In the genomic region with DNA sequence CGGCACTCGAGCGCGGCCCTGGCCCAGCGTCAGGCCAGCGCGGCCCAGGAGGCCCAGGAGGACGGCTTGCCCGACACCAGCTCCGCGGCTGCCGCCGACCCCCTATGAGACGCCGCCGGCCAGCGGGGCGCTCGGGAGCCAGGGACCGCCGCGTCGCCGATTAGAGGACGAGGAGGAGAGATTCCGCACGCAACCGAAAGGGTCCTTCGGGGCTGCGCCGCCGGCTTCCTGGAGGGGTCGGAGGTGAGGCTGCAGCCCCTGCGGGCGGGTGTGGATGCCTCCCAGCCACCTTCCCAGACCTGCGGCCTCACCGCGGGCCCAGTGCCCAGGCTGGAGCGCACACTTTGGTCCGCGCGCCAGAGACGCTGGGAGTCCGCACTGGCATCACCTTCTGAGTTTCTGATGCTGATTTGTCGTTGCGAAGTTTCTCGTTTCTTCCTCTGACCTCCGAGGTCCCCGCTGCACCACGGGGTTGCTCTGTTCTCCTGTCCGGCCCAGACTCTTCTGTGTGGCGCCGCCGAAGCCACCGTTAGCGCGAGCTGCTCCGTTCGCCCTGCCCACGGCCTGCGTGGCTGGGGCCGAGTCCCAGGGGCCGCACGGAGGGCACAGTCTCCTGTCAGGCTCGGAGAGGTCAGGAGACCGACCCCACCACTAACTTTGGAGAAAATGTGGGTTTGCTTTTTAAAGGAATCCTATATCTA, we compare ENCODE assay signal across 2 cellular contexts.
A peak's percentile ranks its signal among the peaks of the same experiment; 100 is the strongest.
TF ChIP-seq lines count a peak whose summit lies in the region.

No MANE protein-coding gene starts in this region.

TF ChIP-seq in K562, 482 proteins besides CTCF, POLR2A, EP300 and RAD21:
- TF ChIP-seq CC2D1A (IDR thresholded peaks at IDR 0.05) (no peak), RBM22 (IDR thresholded peaks at IDR 0.05; ENCODE audit: low read depth, low read length, poor library complexity, severe bottlenecking) (peak; percentile 38)
TF ChIP-seq in K562: peak in this region for 1.

TF ChIP-seq in endothelial cell of umbilical vein, 7 proteins besides CTCF, POLR2A, EP300 and RAD21:
- TF ChIP-seq, protein P1, sequence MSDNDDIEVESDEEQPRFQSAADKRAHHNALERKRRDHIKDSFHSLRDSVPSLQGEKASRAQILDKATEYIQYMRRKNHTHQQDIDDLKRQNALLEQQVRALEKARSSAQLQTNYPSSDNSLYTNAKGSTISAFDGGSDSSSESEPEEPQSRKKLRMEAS (IDR thresholded peaks at IDR 0.05; ENCODE audit: insufficient read depth, insufficient read length), result no peak
- TF ChIP-seq MYC (IDR thresholded peaks at IDR 0.05; ENCODE audit: low read depth, low read length), result no peak
